Comparison of ENCODE assay signal across 15 cellular contexts in genomic region chr2:101679801-101680487, GRCh38. TPM values are rescaled to one million over a fixed set of nuclear protein-coding genes. Genes with fewer than 3 reads are reported as not detected.
DNase-seq lines count a peak whose midpoint lies in the region; ATAC-seq and TF ChIP-seq lines count a peak whose summit lies in the region.
"Had no signal": no experiment of that assay in that cellular context is flagged by ENCODE, and none has a peak within 500 bp of the region (broad histone marks: within the 10 kb centered on the region; RNA-seq: fewer than 3 reads in every experiment).

No MANE protein-coding gene starts in this region.

- H3K4me1 ChIP-seq in endodermal cell (ENCODE audit: control insufficient read depth, insufficient read depth, low read length) (no peaks in the 10 kb centered on the region), mesodermal cell (ENCODE audit: control insufficient read depth, insufficient read depth, low read length, poor library complexity, severe bottlenecking) (no peaks in the 10 kb centered on the region)
- H3K4me1 ChIP-seq: A549 had no signal

- no peaks in the 10 kb centered on the region for H3K27me3 Mint-ChIP-seq in endodermal cell (ENCODE audit: insufficient read depth)

- H3K9me3 ChIP-seq in endodermal cell (ENCODE audit: control insufficient read depth, low read length) (no peaks in the 10 kb centered on the region), mesodermal cell (ENCODE audit: control insufficient read depth, low read length) (no peaks in the 10 kb centered on the region)
- H3K9me3 ChIP-seq: Caco-2 had no signal

- H3K9me3 Mint-ChIP-seq in endodermal cell, result no peaks in the 10 kb centered on the region

- H3K36me3 Mint-ChIP-seq in endodermal cell (ENCODE audit: low read depth), result no peaks in the 10 kb centered on the region

- 85 to 91% methylated on average over 4 to 5 of the region's 5 CpGs for WGBS in endodermal cell (ENCODE audit: insufficient coverage in 1 of 2, insufficient read length in 1 of 2), 2 experiments
- 80 to 93% methylated on average over 4 of the region's 5 CpGs for WGBS in mesodermal cell (ENCODE audit: insufficient coverage in 2 of 2), 2 experiments

- no peaks in the 10 kb centered on the region for H3K4me1 Mint-ChIP-seq in endodermal cell

- TF ChIP-seq CTCF in endodermal cell (conservative IDR thresholded peaks at IDR 0.05), result no peak

- no peak overlapping the region for H3K9ac ChIP-seq in endodermal cell (ENCODE audit: extremely low read depth, low read length, poor library complexity, severe bottlenecking)

- no peak overlapping the region for H3K4me3 Mint-ChIP-seq in endodermal cell

- DNase-seq in Daoy (ENCODE audit: low read depth) (peak; percentile 11), SW480 (ENCODE audit: low spot score) (peak; percentile 13), endodermal cell (no peak), T-helper 9 cell (no peak), A172 (ENCODE audit: low spot score) (no peak)
- no peak for DNase-seq in stimulated activated CD4-positive, alpha-beta T cell treated with anti-CD3 and anti-CD28 coated beads, Interleukin-4, amount 100 ng/mL, for 24 hours
- DNase-seq: AML-193, Caco-2, NCI-H2029, NCI-H524 treated with DMSO at 0.1 percent for 48 hours, OCI-M1 had no signal

- ATAC-seq in GM21360 (IDR thresholded peaks at IDR 0.05; ENCODE audit: unreplicated experiment), result no peak
- ATAC-seq: A549 had no signal

- H3K27ac ChIP-seq in endodermal cell (ENCODE audit: low read depth, low read length) (peak overlapping the region; percentile 5), mesodermal cell (ENCODE audit: low read depth, low read length, severe bottlenecking) (peak overlapping the region; percentile 73)
- H3K27ac ChIP-seq: A549, HL-60 had no signal

- H3K27me3 ChIP-seq in endodermal cell (ENCODE audit: control insufficient read depth, insufficient read depth, low read length, poor library complexity, severe bottlenecking), result no peaks in the 10 kb centered on the region

- H3K4me3 ChIP-seq in endodermal cell (ENCODE audit: low read length), result no peak overlapping the region
- no peak overlapping the region for H3K4me3 ChIP-seq in mesodermal cell (ENCODE audit: extremely low read depth, insufficient read depth, low read length, poor library complexity, severe bottlenecking)
- H3K4me3 ChIP-seq: A549 had no signal

- H3K27ac Mint-ChIP-seq in endodermal cell, result no peak overlapping the region

- H3K36me3 ChIP-seq in endodermal cell (ENCODE audit: control insufficient read depth, insufficient read depth, low read length) (no peaks in the 10 kb centered on the region), mesodermal cell (ENCODE audit: control insufficient read depth, insufficient read depth, low read length) (no peaks in the 10 kb centered on the region)

RNA-seq across cellular contexts. Expression of gene MAP4K4, which starts 17.6 kb away (rescaled TPM):
- total RNA-seq in Daoy (2014; rRNA removed; shearing (Covaris generic)), result 56.9 and 78.3 TPM in 2 replicates
- 100 to 1,000 TPM; 130 to 142 TPM for total RNA-seq in endodermal cell
- 156 TPM for polyA plus RNA-seq in endodermal cell (2013, experiment 1 of 2)
- 139 TPM for polyA plus RNA-seq in endodermal cell (2013, experiment 2 of 2)
- 163 TPM for polyA plus RNA-seq in mesodermal cell (2013, experiment 1 of 2)
- polyA plus RNA-seq in mesodermal cell (2013, experiment 2 of 2), result 152 TPM
- total RNA-seq in A172 (2014; rRNA removed; shearing (Covaris generic)), result 59.2 and 61.8 TPM in 2 replicates

Comparison
In these comparisons a context has a peak if more than half of its experiments do, and no peak if none do; other contexts are left out.
1. DNase-seq: peak in Daoy (single experiment) and SW480 (single experiment); none in endodermal cell (single experiment), T-helper 9 cell (single experiment), stimulated activated CD4-positive, alpha-beta T cell treated with anti-CD3 and anti-CD28 coated beads, Interleukin-4, amount 100 ng/mL, for 24 hours (single experiment) and A172 (single experiment).